17 cellular contexts compared by ENCODE assay signal in genomic region chr2:18065264-18065663, GRCh38.
"Had no signal": no experiment of that assay in that cellular context is flagged by ENCODE, and none has a peak within 500 bp of the region (broad histone marks: within the 10 kb centered on the region; RNA-seq: fewer than 3 reads in every experiment).

No MANE protein-coding gene starts in this region.

- H3K79me2 ChIP-seq: hepatocyte had no signal

- H3K4me1 ChIP-seq: thyroid gland, uterus had no signal

- H3K4me2 ChIP-seq: hepatocyte had no signal

- H3K36me3 ChIP-seq: gastroesophageal sphincter, suprapubic skin, thyroid gland, uterus had no signal

- H3K27ac ChIP-seq: coronary artery, dorsolateral prefrontal cortex, hepatocyte, suprapubic skin, thyroid gland, uterus had no signal

- H3K4me3 ChIP-seq: coronary artery, dorsolateral prefrontal cortex, gastroesophageal sphincter, hepatocyte, lung, suprapubic skin, thyroid gland, uterus had no signal

- H2AFZ ChIP-seq: hepatocyte had no signal

- H3K9me3 ChIP-seq: gastroesophageal sphincter, suprapubic skin, thyroid gland, uterus had no signal

- H3K27me3 ChIP-seq: gastroesophageal sphincter, suprapubic skin, thyroid gland, uterus had no signal

- DNase-seq: central memory CD4-positive, alpha-beta T cell; dorsolateral prefrontal cortex; effector CD8-positive, alpha-beta T cell; glutamatergic neuron; naive thymus-derived CD4-positive, alpha-beta T cell; posterior cingulate gyrus; stimulated activated CD4-positive, alpha-beta T cell treated with anti-CD3 and anti-CD28 coated beads, Interleukin-4, amount 100 ng/mL, for 1 hour; stimulated activated CD8-positive, alpha-beta memory T cell treated with anti-CD3 and anti-CD28 coated beads, Interleukin-4, amount 100 ng/mL, for 48 hours; stimulated activated naive CD8-positive, alpha-beta T cell treated with anti-CD3 and anti-CD28 coated beads, Interleukin-15, Interleukin-2, amounts not matched to agents 100 U/mL and 50 U/mL, for 24 hours; thyroid gland; uterus had no signal

- ATAC-seq: naive thymus-derived CD4-positive, alpha-beta T cell; stimulated activated effector memory CD8-positive, alpha-beta T cell treated with anti-CD3 and anti-CD28 coated beads, Interleukin-12 subunit alpha, Interleukin-12 subunit beta, amount 100 ng/mL, for 72 hours; stimulated activated naive CD8-positive, alpha-beta T cell treated with anti-CD3 and anti-CD28 coated beads, Interleukin-15, Interleukin-2, amounts not matched to agents 100 U/mL and 50 U/mL, for 24 hours had no signal
